ENCODE assay signal across 17 cellular contexts in the genomic region with DNA sequence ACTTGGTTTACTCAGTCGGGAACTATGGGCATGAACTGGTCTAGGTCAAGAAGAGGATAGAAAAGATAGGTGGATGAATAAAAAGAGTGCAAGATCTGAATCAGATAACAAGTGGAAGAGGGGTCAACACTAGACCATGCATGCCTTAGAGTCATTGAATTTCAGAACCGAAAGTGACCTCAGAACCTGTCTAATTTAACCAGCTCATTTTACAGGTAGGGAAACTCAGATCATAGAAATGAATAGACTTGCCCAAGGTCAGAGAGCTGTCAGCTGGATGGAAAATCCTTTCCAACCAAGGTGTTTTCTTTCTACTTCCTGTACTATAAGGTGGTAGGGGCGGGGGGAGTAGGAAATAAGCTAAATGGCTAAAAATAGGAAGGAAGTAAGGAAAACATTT.
"Had no signal": no experiment of that assay in that cellular context is flagged by ENCODE, and none has a peak within 500 bp of the region (broad histone marks: within the 10 kb centered on the region; RNA-seq: fewer than 3 reads in every experiment).

No MANE protein-coding gene starts in this region.

- H3K27ac ChIP-seq: epithelial cell of prostate, gastroesophageal sphincter, ovary, upper lobe of right lung had no signal

- H3K4me1 ChIP-seq: gastroesophageal sphincter, upper lobe of right lung had no signal

- DNase-seq: activated CD4-positive, alpha-beta T cell treated with anti-CD3 and anti-CD28 coated beads, Interleukin-2, amount 50 U/mL, for 4 hours; activated CD4-positive, CD25-positive, alpha-beta regulatory T cell; activated effector memory CD4-positive, alpha-beta T cell treated with anti-CD3 and anti-CD28 coated beads, Interleukin-2, amount 50 U/mL, for 16 hours; activated T-cell treated with anti-CD3 and anti-CD28 coated beads, Interleukin-2, amount 50 U/mL, for 4 hours; amygdala; cerebellar nuclear complex; effector memory CD8-positive, alpha-beta T cell; left ventricle myocardium superior; mesendoderm; nephron progenitor cell; ovary; stimulated activated CD4-positive, alpha-beta T cell treated with anti-CD3 and anti-CD28 coated beads, Interleukin-2, amount 100 ng/mL, for 48 hours; stimulated activated CD8-positive, alpha-beta memory T cell treated with anti-CD3 and anti-CD28 coated beads, Interleukin-4, amount 100 ng/mL, for 48 hours; upper lobe of right lung had no signal

- FAIRE-seq: TTC549 had no signal

- H3K9me3 ChIP-seq: gastroesophageal sphincter, ovary, upper lobe of right lung had no signal

- H3K4me3 ChIP-seq: gastroesophageal sphincter, ovary, upper lobe of right lung had no signal

- H3K27me3 ChIP-seq: gastroesophageal sphincter, ovary, upper lobe of right lung had no signal

- ATAC-seq: activated T-cell treated with anti-CD3 and anti-CD28 coated beads, Interleukin-2, amount 50 U/mL, for 4 hours; effector memory CD8-positive, alpha-beta T cell; gastroesophageal sphincter; left ventricle myocardium superior had no signal

- H3K36me3 ChIP-seq: gastroesophageal sphincter, ovary, upper lobe of right lung had no signal
